In the genomic region with DNA sequence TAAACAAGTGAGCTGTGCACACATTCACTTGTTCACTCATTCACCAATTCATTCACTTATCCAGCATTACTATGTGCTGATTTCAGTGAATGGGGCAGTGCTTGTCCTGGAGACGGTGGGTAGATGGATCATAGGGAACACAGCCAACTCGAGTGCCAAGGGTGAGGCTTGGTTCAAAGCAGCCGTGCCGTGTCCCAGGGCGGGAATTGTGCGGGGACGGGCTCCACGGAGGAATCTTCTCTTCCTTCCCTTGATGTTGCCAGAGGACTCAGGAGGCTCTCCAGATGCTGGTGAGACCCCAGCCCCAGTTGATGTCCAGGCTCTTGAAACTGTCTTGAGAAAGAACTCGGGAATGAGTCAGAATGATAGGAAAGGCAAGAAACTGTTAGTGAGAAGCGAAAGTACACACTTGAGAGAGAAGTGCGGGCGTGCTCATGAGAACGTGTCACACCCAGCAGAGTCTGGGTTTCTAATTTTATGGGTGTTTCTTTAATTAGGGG, we compare ENCODE assay signal across 10 cellular contexts. TPM values are rescaled to one million over a fixed set of nuclear protein-coding genes. Genes with fewer than 3 reads are reported as not detected.
DNase-seq lines count a peak whose midpoint lies in the region; ATAC-seq and TF ChIP-seq lines count a peak whose summit lies in the region.
"Had no signal": no experiment of that assay in that cellular context is flagged by ENCODE, and none has a peak within 500 bp of the region (broad histone marks: within the 10 kb centered on the region; RNA-seq: fewer than 3 reads in every experiment).

No MANE protein-coding gene starts in this region.

- no peak overlapping the region for H3K4me3 ChIP-seq in smooth muscle cell
- H3K4me3 ChIP-seq: cardiac muscle cell had no signal

- 88% methylated on average over 13 of the region's 13 CpGs for WGBS in smooth muscle cell (ENCODE audit: low lambda C conversion rate)

- H3K9ac ChIP-seq in smooth muscle cell (ENCODE audit: low read depth) = no peak overlapping the region

- ATAC-seq in GM21381 (IDR thresholded peaks at IDR 0.05; ENCODE audit: unreplicated experiment) (peak; percentile 46), HG03342 (IDR thresholded peaks at IDR 0.05; ENCODE audit: unreplicated experiment) (peak; percentile 66)

- H4K20me1 ChIP-seq in smooth muscle cell (ENCODE audit: low read depth) = no peaks in the 10 kb centered on the region

- no peak overlapping the region for H3K4me2 ChIP-seq in smooth muscle cell

- H3K27me3 ChIP-seq in smooth muscle cell (ENCODE audit: low read depth) = no peaks in the 10 kb centered on the region
- H3K27me3 ChIP-seq: cardiac muscle cell had no signal

- peaks cover 2% of the 10 kb centered on the region for H3K4me1 ChIP-seq in smooth muscle cell (ENCODE audit: low read depth)

- H3F3A ChIP-seq in smooth muscle cell (ENCODE audit: low read depth) = no peaks in the 10 kb centered on the region

- TF ChIP-seq CTCF in GM13977 (IDR thresholded peaks at IDR 0.05; ENCODE audit: extremely low read depth, insufficient read depth, missing control alignments) = no peak
- TF ChIP-seq CTCF in smooth muscle cell (IDR thresholded peaks at IDR 0.05; ENCODE audit: borderline replicate concordance, insufficient read depth, poor library complexity, severe bottlenecking) = no peak

- intact Hi-C loops in posterior vena cava (cut with DNase I) = no loop called here

- no peaks in the 10 kb centered on the region for H3K36me3 ChIP-seq in smooth muscle cell (ENCODE audit: low read depth)
- H3K36me3 ChIP-seq: cardiac muscle cell had no signal

- H3K27ac ChIP-seq in smooth muscle cell (ENCODE audit: low read depth) = no peak overlapping the region
- H3K27ac ChIP-seq: cardiac muscle cell had no signal

- H3K79me2 ChIP-seq in smooth muscle cell (ENCODE audit: low read depth) = no peaks in the 10 kb centered on the region

- H2AFZ ChIP-seq in smooth muscle cell (ENCODE audit: low read depth) = no peak overlapping the region

- in situ Hi-C loops in GM13977 (cut with MboI; ENCODE audit: low pct_unique_long_range_greater_than_20kb, low sequenced_read_pairs, unreplicated experiment) = no loop called here

- DNase-seq in GM13977 (ENCODE audit: low spot score) (peak; percentile 69), islet precursor cell (peak; percentile 48), NCI-H226 (no peak), posterior vena cava (ENCODE audit: low spot score) (no peak), NCI-H2196 treated with DMSO at 0.1 percent for 48 hours (lab: John Stamatoyannopoulos, UW; ENCODE audit: unreplicated experiment) (no peak), smooth muscle cell (lab: John Stamatoyannopoulos, UW; ENCODE audit: unreplicated experiment) (no peak)
- DNase-seq: stimulated activated CD4-positive, alpha-beta T cell treated with anti-CD3 and anti-CD28 coated beads, Interleukin-4, amount 100 ng/mL, for 1 hour had no signal

- no peaks in the 10 kb centered on the region for H3K9me3 ChIP-seq in smooth muscle cell (replicated peaks; ENCODE audit: low read depth)

RNA-seq across cellular contexts. Expression of gene SH2D4B, which starts 3.0 kb away (rescaled TPM):
- total RNA-seq in posterior vena cava (under 1 TPM in 1 of 2 donors, not detected in 1; 0.10 TPM), smooth muscle cell (0.13 and 0.40 TPM in 2 replicates)
- not detected in 2 replicates for polyA plus RNA-seq in smooth muscle cell
- total RNA-seq: cardiac muscle cell had no signal
- polyA plus RNA-seq: cardiac muscle cell had no signal

Comparison
In these comparisons a context has a peak if more than half of its experiments do, and no peak if none do; other contexts are left out.
1. DNase-seq: peak in GM13977 (single experiment) and islet precursor cell (single experiment); none in NCI-H226 (single experiment), posterior vena cava (single experiment), NCI-H2196 treated with DMSO at 0.1 percent for 48 hours (single experiment) and smooth muscle cell (single experiment).